ENCODE assay signal across 21 cellular contexts in the genomic region with DNA sequence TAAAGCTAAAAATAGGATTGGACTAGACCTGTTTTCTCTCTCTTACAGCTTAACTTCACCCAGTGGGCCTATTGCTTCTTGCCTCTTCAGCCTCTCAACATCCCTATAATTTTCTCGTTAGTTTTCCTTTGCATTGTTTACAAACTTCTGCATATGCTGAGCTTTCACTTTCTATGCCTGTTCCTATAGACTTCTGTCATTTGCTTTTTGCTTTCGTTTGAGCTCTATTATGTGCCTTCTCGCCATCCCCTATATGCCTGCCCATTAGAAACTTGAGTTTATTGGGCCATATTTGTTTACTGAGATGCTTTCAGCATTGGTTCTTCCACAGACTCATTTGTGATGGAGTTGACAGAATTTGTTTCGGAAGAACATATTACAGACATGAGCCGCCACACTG. TPM values are rescaled to one million over a fixed set of nuclear protein-coding genes. Genes with fewer than 3 reads are reported as not detected.
DNase-seq lines count a peak whose midpoint lies in the region; ATAC-seq and TF ChIP-seq lines count a peak whose summit lies in the region.
"Had no signal": no experiment of that assay in that cellular context is flagged by ENCODE, and none has a peak within 500 bp of the region (broad histone marks: within the 10 kb centered on the region; RNA-seq: fewer than 3 reads in every experiment).

No MANE protein-coding gene starts in this region.

- H3K36me3 Mint-ChIP-seq in activated naive CD4-positive, alpha-beta T cell treated with anti-CD3 and anti-CD28 coated beads for 36 hours (ENCODE audit: low read depth) = peaks cover under 1% of the 10 kb centered on the region
- H3K36me3 Mint-ChIP-seq in activated naive CD4-positive, alpha-beta T cell treated with anti-CD3 and anti-CD28 coated beads, Interleukin-2, amount 50 U/mL, for 72 hours = peaks cover 0 to 1% of the 10 kb centered on the region in 2 donors
- H3K36me3 Mint-ChIP-seq in activated T-helper 17 cell treated with anti-CD3 and anti-CD28 coated beads, Interleukin-2, amount 50 U/mL, for 72 hours (ENCODE audit: low read depth) = peaks cover 2% of the 10 kb centered on the region
- peaks cover under 1% of the 10 kb centered on the region for H3K36me3 Mint-ChIP-seq in progenitor cell of endocrine pancreas (ENCODE audit: insufficient read depth)
- H3K36me3 Mint-ChIP-seq: type B pancreatic cell had no signal

- no peak overlapping the region for H4K8ac ChIP-seq in trophoblast cell (ENCODE audit: low read depth, low read length)

- no CpG with 5 or more reads among the region's 5 CpGs for WGBS in trophoblast cell (ENCODE audit: extremely low coverage, insufficient coverage, insufficient read length)

- no peak for TF ChIP-seq CTCF in progenitor cell of endocrine pancreas (IDR thresholded peaks at IDR 0.05; ENCODE audit: unreplicated experiment)

- no peak overlapping the region for H3K27ac ChIP-seq in trophoblast cell (ENCODE audit: low read depth, low read length)
- H3K27ac ChIP-seq: HL-60, lower lobe of right lung, PC-9 had no signal

- no peak overlapping the region for H4K91ac ChIP-seq in trophoblast cell (ENCODE audit: low read depth, low read length)

- no peak overlapping the region for H3K14ac ChIP-seq in trophoblast cell (ENCODE audit: low read length)

- H3K9me3 ChIP-seq in trophoblast cell (ENCODE audit: insufficient read depth, low read depth, low read length) = no peaks in the 10 kb centered on the region
- H3K9me3 ChIP-seq: gastroesophageal sphincter, lower lobe of right lung had no signal

- H4K12ac ChIP-seq in trophoblast cell (ENCODE audit: low read depth, low read length) = no peak overlapping the region

- no peak for ATAC-seq in activated naive CD4-positive, alpha-beta T cell treated with anti-CD3 and anti-CD28 coated beads, Interleukin-2, amount 50 U/mL, for 72 hours
- ATAC-seq in HG02885 (IDR thresholded peaks at IDR 0.05; ENCODE audit: poor library complexity, unreplicated experiment) (peak; percentile 42), HG03342 (IDR thresholded peaks at IDR 0.05; ENCODE audit: unreplicated experiment) (no peak)
- peak; percentile 7 for ATAC-seq in activated T-helper 17 cell treated with anti-CD3 and anti-CD28 coated beads, Interleukin-2, amount 50 U/mL, for 72 hours (replicated peaks)
- ATAC-seq: gastroesophageal sphincter, lower lobe of right lung, sciatic nerve had no signal

- no peaks in the 10 kb centered on the region for H3K36me3 ChIP-seq in trophoblast cell (ENCODE audit: control insufficient read depth in 1 of 2, insufficient read depth in 2 of 2, low read length in 2 of 2)
- H3K36me3 ChIP-seq: gastroesophageal sphincter, lower lobe of right lung had no signal

- no peak for DNase-seq in activated naive CD4-positive, alpha-beta T cell treated with anti-CD3 and anti-CD28 coated beads for 36 hours
- DNase-seq in activated naive CD4-positive, alpha-beta T cell treated with anti-CD3 and anti-CD28 coated beads, Interleukin-2, amount 50 U/mL, for 72 hours (ENCODE audit: low spot score in 2 of 2) = no peak
- DNase-seq in progenitor cell of endocrine pancreas (ENCODE audit: low spot score, unreplicated experiment) (no peak), head of caudate nucleus (no peak), trophoblast cell (no peak)
- DNase-seq: anterior cingulate cortex; H7; Kasumi-1; lower lobe of right lung; NCI-H187; NCI-H510A treated with DMSO at 0.1 percent for 48 hours; PC-9; stimulated activated CD4-positive, alpha-beta T cell treated with anti-CD3 and anti-CD28 coated beads, Interleukin-2, amount 100 ng/mL, for 48 hours had no signal

- no peak overlapping the region for H3K23ac ChIP-seq in trophoblast cell (ENCODE audit: low read length)

- H3K9me3 Mint-ChIP-seq in activated naive CD4-positive, alpha-beta T cell treated with anti-CD3 and anti-CD28 coated beads for 36 hours = no peaks in the 10 kb centered on the region
- peaks cover 0 to under 1% of the 10 kb centered on the region in 2 donors for H3K9me3 Mint-ChIP-seq in activated naive CD4-positive, alpha-beta T cell treated with anti-CD3 and anti-CD28 coated beads, Interleukin-2, amount 50 U/mL, for 72 hours
- no peaks in the 10 kb centered on the region for H3K9me3 Mint-ChIP-seq in activated T-helper 17 cell treated with anti-CD3 and anti-CD28 coated beads, Interleukin-2, amount 50 U/mL, for 72 hours
- no peaks in the 10 kb centered on the region for H3K9me3 Mint-ChIP-seq in progenitor cell of endocrine pancreas (ENCODE audit: low read depth)
- H3K9me3 Mint-ChIP-seq: neural crest cell, type B pancreatic cell had no signal

- H3K79me1 ChIP-seq in trophoblast cell (ENCODE audit: low read length) = no peaks in the 10 kb centered on the region

- no peak overlapping the region for H3K18ac ChIP-seq in trophoblast cell (ENCODE audit: low read length)

- intact Hi-C loops in activated naive CD4-positive, alpha-beta T cell treated with anti-CD3 and anti-CD28 coated beads for 36 hours (cut with micrococcal nuclease) = loop anchor here (1.0 kb wide), 1 partner anchor 39 kb away; no protein-coding TSS in a partner anchor
- intact Hi-C loops in head of caudate nucleus (cut with DNase I) = no loop called here

- H3K4me3 ChIP-seq in trophoblast cell (ENCODE audit: low read depth, low read length) = no peak overlapping the region
- H3K4me3 ChIP-seq: gastroesophageal sphincter, lower lobe of right lung, PC-9 had no signal

- H2BK5ac ChIP-seq in trophoblast cell (ENCODE audit: low read depth, low read length, poor library complexity) = no peak overlapping the region

- no peaks in the 10 kb centered on the region for H3K27me3 Mint-ChIP-seq in activated naive CD4-positive, alpha-beta T cell treated with anti-CD3 and anti-CD28 coated beads for 36 hours (ENCODE audit: low read depth)
- no peaks in the 10 kb centered on the region for H3K27me3 Mint-ChIP-seq in activated T-helper 17 cell treated with anti-CD3 and anti-CD28 coated beads, Interleukin-2, amount 50 U/mL, for 72 hours
- no peaks in the 10 kb centered on the region for H3K27me3 Mint-ChIP-seq in progenitor cell of endocrine pancreas
- H3K27me3 Mint-ChIP-seq: type B pancreatic cell had no signal

- H3K4ac ChIP-seq in trophoblast cell (ENCODE audit: low read depth, low read length) = no peak overlapping the region

- H3K4me3 Mint-ChIP-seq in activated naive CD4-positive, alpha-beta T cell treated with anti-CD3 and anti-CD28 coated beads for 36 hours = peak overlapping the region; percentile 64
- H3K4me3 Mint-ChIP-seq in activated T-helper 17 cell treated with anti-CD3 and anti-CD28 coated beads, Interleukin-2, amount 50 U/mL, for 72 hours = peak overlapping the region; percentile 56
- H3K4me3 Mint-ChIP-seq in progenitor cell of endocrine pancreas (ENCODE audit: low read depth) = no peak overlapping the region
- H3K4me3 Mint-ChIP-seq: neural crest cell, type B pancreatic cell had no signal

- H3K79me2 ChIP-seq in trophoblast cell (ENCODE audit: control insufficient read depth, insufficient read depth, low read length, poor library complexity) = no peaks in the 10 kb centered on the region

- peaks cover 47% of the 10 kb centered on the region for H3K4me1 Mint-ChIP-seq in activated naive CD4-positive, alpha-beta T cell treated with anti-CD3 and anti-CD28 coated beads for 36 hours (ENCODE audit: low read depth)
- H3K4me1 Mint-ChIP-seq in activated T-helper 17 cell treated with anti-CD3 and anti-CD28 coated beads, Interleukin-2, amount 50 U/mL, for 72 hours = peaks cover 45% of the 10 kb centered on the region
- peaks cover 12% of the 10 kb centered on the region for H3K4me1 Mint-ChIP-seq in progenitor cell of endocrine pancreas (ENCODE audit: low read depth)
- H3K4me1 Mint-ChIP-seq: neural crest cell had no signal

- H3K27me3 ChIP-seq in trophoblast cell (ENCODE audit: insufficient read depth, low read length) = no peaks in the 10 kb centered on the region
- H3K27me3 ChIP-seq: gastroesophageal sphincter had no signal

- no peak overlapping the region for H2BK120ac ChIP-seq in trophoblast cell (ENCODE audit: insufficient read depth, low read length, poor library complexity)

- no peak overlapping the region for H2AK5ac ChIP-seq in trophoblast cell (ENCODE audit: low read length)

- no peak overlapping the region for H3K9ac ChIP-seq in trophoblast cell (ENCODE audit: low read length)

- H2BK12ac ChIP-seq in trophoblast cell (ENCODE audit: low read length) = no peak overlapping the region

- H3K27ac Mint-ChIP-seq in activated naive CD4-positive, alpha-beta T cell treated with anti-CD3 and anti-CD28 coated beads for 36 hours = peak overlapping the region; percentile 17
- H3K27ac Mint-ChIP-seq in activated naive CD4-positive, alpha-beta T cell treated with anti-CD3 and anti-CD28 coated beads, Interleukin-2, amount 50 U/mL, for 72 hours = no peak overlapping the region
- peak overlapping the region; percentile 17 for H3K27ac Mint-ChIP-seq in activated T-helper 17 cell treated with anti-CD3 and anti-CD28 coated beads, Interleukin-2, amount 50 U/mL, for 72 hours
- peak overlapping the region; percentile 64 for H3K27ac Mint-ChIP-seq in progenitor cell of endocrine pancreas
- H3K27ac Mint-ChIP-seq: type B pancreatic cell had no signal

- H3K4me1 ChIP-seq in trophoblast cell (ENCODE audit: control insufficient read depth in 1 of 2, insufficient read depth in 2 of 2, low read length in 2 of 2) = peaks cover 0 to 2% of the 10 kb centered on the region in 2 experiments

- no peak overlapping the region for H3K4me2 ChIP-seq in trophoblast cell (ENCODE audit: low read length)
- H3K4me2 ChIP-seq: PC-9 had no signal

- CTCF ChIA-PET in activated naive CD4-positive, alpha-beta T cell treated with anti-CD3 and anti-CD28 coated beads for 36 hours (lab: Charles Lee) = interaction anchor here (1.3 kb wide), 1 partner anchor 14 kb away, joined by 3 read pairs; no protein-coding TSS in a partner anchor

- H2AFZ ChIP-seq in trophoblast cell (ENCODE audit: insufficient read depth, low read length, poor library complexity) = no peak overlapping the region
- H2AFZ ChIP-seq: PC-9 had no signal

RNA-seq across cellular contexts. Expression of gene NCOA7, which starts 40.9 kb away (rescaled TPM):
- 10 to 100 TPM; 39.2 to 43.1 TPM for total RNA-seq in activated naive CD4-positive, alpha-beta T cell treated with anti-CD3 and anti-CD28 coated beads for 36 hours
- total RNA-seq in activated naive CD4-positive, alpha-beta T cell treated with anti-CD3 and anti-CD28 coated beads, Interleukin-2, amount 50 U/mL, for 72 hours = 10 to 100 TPM; 50.8 to 58.8 TPM
- total RNA-seq in activated T-helper 17 cell treated with anti-CD3 and anti-CD28 coated beads, Interleukin-2, amount 50 U/mL, for 72 hours = 10 to 100 TPM; 44.6 to 59.9 TPM
- 13.6 and 18.0 TPM in 2 replicates for total RNA-seq in progenitor cell of endocrine pancreas
- 16.3 and 17.4 TPM in 2 replicates for polyA plus RNA-seq in trophoblast cell (2013)

Comparison
In these comparisons a context has a peak if more than half of its experiments do, and no peak if none do; other contexts are left out.
1. H3K27ac Mint-ChIP-seq: peak in activated naive CD4-positive, alpha-beta T cell treated with anti-CD3 and anti-CD28 coated beads for 36 hours (single experiment), activated T-helper 17 cell treated with anti-CD3 and anti-CD28 coated beads, Interleukin-2, amount 50 U/mL, for 72 hours (single experiment) and progenitor cell of endocrine pancreas (single experiment); none in activated naive CD4-positive, alpha-beta T cell treated with anti-CD3 and anti-CD28 coated beads, Interleukin-2, amount 50 U/mL, for 72 hours (0 of 2).
2. ATAC-seq: peak in HG02885 (single experiment) and activated T-helper 17 cell treated with anti-CD3 and anti-CD28 coated beads, Interleukin-2, amount 50 U/mL, for 72 hours (single experiment); none in activated naive CD4-positive, alpha-beta T cell treated with anti-CD3 and anti-CD28 coated beads, Interleukin-2, amount 50 U/mL, for 72 hours (0 of 2) and HG03342 (single experiment).